24 cellular contexts compared by ENCODE assay signal in genomic region chr2:133888816-133889215, GRCh38.
"Had no signal": no experiment of that assay in that cellular context is flagged by ENCODE, and none has a peak within 500 bp of the region (broad histone marks: within the 10 kb centered on the region; RNA-seq: fewer than 3 reads in every experiment).

No MANE protein-coding gene starts in this region.

- DNase-seq: Karpas-422, KBM-7, MG63, NCI-H1092, NCI-H1105 treated with DMSO at 0.1 percent for 48 hours, NCI-H1417 treated with DMSO at 0.1 percent for 48 hours, NCI-H146, NCI-H1694 treated with DMSO at 0.1 percent for 48 hours, NCI-H1930, NCI-H2081, NCI-H2107, NCI-H2171, NCI-H226, NCI-H510A, NCI-H524 treated with DMSO at 0.1 percent for 48 hours, NCI-H69, NCI-H774, Right ventricle myocardium superior, RPMI8226, SIG-M5 had no signal

- H3K36me3 Mint-ChIP-seq: IgD-negative memory B cell had no signal

- H3K36me3 ChIP-seq: MG63, SJSA1 had no signal

- H3K4me3 ChIP-seq: MG63, SJSA1, SK-N-MC had no signal

- H3K9me3 Mint-ChIP-seq: IgD-negative memory B cell had no signal

- H3K27ac Mint-ChIP-seq: IgD-negative memory B cell had no signal

- H3K27me3 ChIP-seq: MG63, SJSA1 had no signal

- H3K4me1 ChIP-seq: SJSA1 had no signal

- H3K9me3 ChIP-seq: MG63, SJSA1 had no signal

- H3K27me3 Mint-ChIP-seq: IgD-negative memory B cell had no signal

- FAIRE-seq: RCC 7860 had no signal

- H3K27ac ChIP-seq: SJSA1, SK-N-MC had no signal

- H3K4me3 Mint-ChIP-seq: IgD-negative memory B cell had no signal
